Comparison of ENCODE assay signal across 11 cellular contexts in the genomic region with DNA sequence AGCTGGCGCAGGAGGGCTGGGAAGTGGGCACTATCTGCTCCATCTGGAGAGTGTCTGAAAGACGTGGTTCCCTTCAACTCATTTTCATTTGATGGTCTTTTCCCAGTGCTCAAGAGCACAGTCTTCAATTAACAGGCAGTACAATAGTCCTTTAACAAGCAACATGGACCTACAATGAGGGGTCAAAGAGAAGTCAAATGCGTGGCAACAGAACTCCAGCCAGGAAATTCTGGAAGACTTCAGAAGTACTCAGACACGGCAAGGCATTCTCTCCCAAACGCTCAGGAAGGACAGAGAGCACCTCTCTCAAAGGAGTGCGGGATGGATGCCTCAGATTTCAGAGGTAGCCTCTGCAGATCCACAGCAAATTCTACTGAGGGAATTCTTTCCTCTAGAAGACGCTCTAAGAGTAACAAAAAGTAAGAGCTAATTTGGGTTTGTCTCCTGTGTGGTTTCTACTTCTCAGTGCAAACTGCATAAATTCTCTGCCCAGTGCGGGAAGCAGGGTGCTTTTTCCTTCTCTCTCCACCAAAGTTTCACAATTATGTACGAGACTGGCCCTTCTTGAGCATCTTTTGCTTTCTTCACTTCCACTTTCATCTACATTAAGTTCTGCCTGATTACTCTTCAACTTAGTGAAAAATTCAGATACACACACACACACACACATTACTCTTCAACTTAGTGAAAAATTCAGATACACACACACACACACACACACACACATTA. TPM values are rescaled to one million over a fixed set of nuclear protein-coding genes. Genes with fewer than 3 reads are reported as not detected.
A peak's percentile ranks its signal among the peaks of the same experiment; 100 is the strongest.
DNase-seq lines count a peak whose midpoint lies in the region; ATAC-seq, FAIRE-seq and TF ChIP-seq lines count a peak whose summit lies in the region.
"Had no signal": no experiment of that assay in that cellular context is flagged by ENCODE, and none has a peak within 500 bp of the region (broad histone marks: within the 10 kb centered on the region; RNA-seq: fewer than 3 reads in every experiment).

No MANE protein-coding gene starts in this region.

- BruUV-seq in endothelial cell of umbilical vein (replicated peaks; lab: Mats Ljungman, UMichigan) = no TSS peak

- intact Hi-C loops in endothelial cell of umbilical vein (cut with micrococcal nuclease) = loop anchor here (1.0 kb wide), 1 partner anchor 25 kb away; no protein-coding TSS in a partner anchor

- no peak overlapping the region for H3K4me3 ChIP-seq in endothelial cell of umbilical vein (replicated peaks in 1 of 3; ENCODE audit: insufficient read depth in 1 of 3, low read depth in 1 of 3, low read length in 3 of 3)
- H3K4me3 ChIP-seq: BLaER1 treated with 17β-estradiol and CSF1 and Interleukin-3, amounts not matched to agents 10 nM and 100 nM; colonic mucosa had no signal

- H3K27ac ChIP-seq in endothelial cell of umbilical vein (ENCODE audit: insufficient read depth, low read depth, low read length) = peak overlapping the region; percentile 62
- H3K27ac ChIP-seq: colonic mucosa had no signal

- no peaks in the 10 kb centered on the region for H3K9me1 ChIP-seq in endothelial cell of umbilical vein (replicated peaks; ENCODE audit: control insufficient read depth, extremely low read depth, insufficient read depth, low read length)

- H3K27me3 ChIP-seq in endothelial cell of umbilical vein (ENCODE audit: control insufficient read depth in 2 of 2, insufficient read depth in 2 of 2, low read length in 2 of 2) = no peaks in the 10 kb centered on the region
- H3K27me3 ChIP-seq: BLaER1 treated with 17β-estradiol and CSF1 and Interleukin-3, amounts not matched to agents 10 nM and 100 nM; colonic mucosa had no signal

- TF ChIP-seq CTCF in endothelial cell of umbilical vein (IDR thresholded peaks at IDR 0.05; ENCODE audit: extremely low read depth in 1 of 2, insufficient read depth in 1 of 2, low read depth in 1 of 2, low read length in 2 of 2) = no peak

- CTCF ChIA-PET in endothelial cell of umbilical vein (lab: Charles Lee) = no interaction called here

- peak; percentile 15 for FAIRE-seq in endothelial cell of umbilical vein (lab: Jason Lieb, UNC)

- dilution Hi-C loops in endothelial cell of umbilical vein (cut with MboI; ENCODE audit: extremely low pct_ligation_motif_present, low sequenced_read_pairs) = no loop called here

- DNase-seq in CD1c-positive myeloid dendritic cell (ENCODE audit: extremely low spot score) = peak; percentile 29
- peak; percentile 56 for DNase-seq in endothelial cell of umbilical vein (ENCODE audit: low read depth, low spot score)
- DNase-seq in NK-92 (lab: John Stamatoyannopoulos, UW; ENCODE audit: unreplicated experiment) = no peak
- DNase-seq in T-helper 2 cell = no peak
- DNase-seq in activated naive CD4-positive, alpha-beta T cell treated with anti-CD3 and anti-CD28 coated beads, Interleukin-2, amount 50 U/mL, for 72 hours (ENCODE audit: low spot score in 2 of 2) = no peak
- no peak for DNase-seq in T1000 (lab: John Stamatoyannopoulos, UW)
- DNase-seq: colonic mucosa had no signal

- H2AFZ ChIP-seq in endothelial cell of umbilical vein (ENCODE audit: low read depth, low read length) = no peak overlapping the region

- POLR2A ChIA-PET in endothelial cell of umbilical vein (lab: Charles Lee) = no interaction called here

- H3K27ac Mint-ChIP-seq in activated naive CD4-positive, alpha-beta T cell treated with anti-CD3 and anti-CD28 coated beads, Interleukin-2, amount 50 U/mL, for 72 hours = no peak overlapping the region

- H4K20me1 ChIP-seq in endothelial cell of umbilical vein (replicated peaks; ENCODE audit: control insufficient read depth, extremely low read depth, insufficient read depth, low read length) = no peaks in the 10 kb centered on the region
- H4K20me1 ChIP-seq: BLaER1 treated with 17β-estradiol and CSF1 and Interleukin-3, amounts not matched to agents 10 nM and 100 nM had no signal

- H3K9me3 Mint-ChIP-seq in activated naive CD4-positive, alpha-beta T cell treated with anti-CD3 and anti-CD28 coated beads, Interleukin-2, amount 50 U/mL, for 72 hours = no peaks in the 10 kb centered on the region

- ATAC-seq in GM21381 (IDR thresholded peaks at IDR 0.05; ENCODE audit: unreplicated experiment) = peak; percentile 76
- peak; percentile 82 for ATAC-seq in HG03432 (IDR thresholded peaks at IDR 0.05; ENCODE audit: unreplicated experiment)
- ATAC-seq in activated naive CD4-positive, alpha-beta T cell treated with anti-CD3 and anti-CD28 coated beads, Interleukin-2, amount 50 U/mL, for 72 hours = no peak

- no peak overlapping the region for H3K4me2 ChIP-seq in endothelial cell of umbilical vein (ENCODE audit: insufficient read depth, low read length)

- peak overlapping the region; percentile 15 for H3K9ac ChIP-seq in endothelial cell of umbilical vein (replicated peaks; ENCODE audit: extremely low read depth, insufficient read depth, low read length)
- H3K9ac ChIP-seq: BLaER1 treated with 17β-estradiol and CSF1 and Interleukin-3, amounts not matched to agents 10 nM and 100 nM had no signal

- no peaks in the 10 kb centered on the region for H3K9me3 ChIP-seq in endothelial cell of umbilical vein (replicated peaks; ENCODE audit: control insufficient read depth, insufficient read depth, low read length)
- H3K9me3 ChIP-seq: BLaER1 treated with 17β-estradiol and CSF1 and Interleukin-3, amounts not matched to agents 10 nM and 100 nM; colonic mucosa had no signal

- H3K36me3 ChIP-seq in endothelial cell of umbilical vein (ENCODE audit: control insufficient read depth in 2 of 2, extremely low read depth in 1 of 2, insufficient read depth in 2 of 2, low read length in 2 of 2) = no peaks in the 10 kb centered on the region
- H3K36me3 ChIP-seq: colonic mucosa had no signal

- peaks cover 52% of the 10 kb centered on the region for H3K4me1 ChIP-seq in endothelial cell of umbilical vein (ENCODE audit: control insufficient read depth, extremely low read depth, insufficient read depth, low read length)

- no peaks in the 10 kb centered on the region for H3K36me3 Mint-ChIP-seq in activated naive CD4-positive, alpha-beta T cell treated with anti-CD3 and anti-CD28 coated beads, Interleukin-2, amount 50 U/mL, for 72 hours

- TF ChIP-seq POLR2A in endothelial cell of umbilical vein (IDR thresholded peaks at IDR 0.05; ENCODE audit: low read depth, low read length) = no peak

- H3K79me2 ChIP-seq in endothelial cell of umbilical vein (ENCODE audit: control insufficient read depth, insufficient read depth, low read length) = peaks cover 28% of the 10 kb centered on the region

TF ChIP-seq in endothelial cell of umbilical vein, 7 proteins besides CTCF, POLR2A, EP300 and RAD21:
- no peak for TF ChIP-seq FOS (IDR thresholded peaks at IDR 0.05; ENCODE audit: borderline replicate concordance, insufficient read depth, low read length)
- no peak for TF ChIP-seq POLR2AphosphoS5 (IDR thresholded peaks at IDR 0.05; ENCODE audit: insufficient read depth, low read depth, low read length)
- no peak for TF ChIP-seq GATA2 (IDR thresholded peaks at IDR 0.05; ENCODE audit: insufficient read depth, insufficient read length, low read depth, low read length)
- no peak for TF ChIP-seq JUN (IDR thresholded peaks at IDR 0.05; ENCODE audit: borderline replicate concordance, insufficient read depth, insufficient read length, low read depth)
- no peak for TF ChIP-seq EZH2 (IDR thresholded peaks at IDR 0.05; ENCODE audit: borderline replicate concordance, low read depth, low read length, severe bottlenecking)
- TF ChIP-seq, protein P1, sequence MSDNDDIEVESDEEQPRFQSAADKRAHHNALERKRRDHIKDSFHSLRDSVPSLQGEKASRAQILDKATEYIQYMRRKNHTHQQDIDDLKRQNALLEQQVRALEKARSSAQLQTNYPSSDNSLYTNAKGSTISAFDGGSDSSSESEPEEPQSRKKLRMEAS (IDR thresholded peaks at IDR 0.05; ENCODE audit: insufficient read depth, insufficient read length) = no peak
- TF ChIP-seq MYC (IDR thresholded peaks at IDR 0.05; ENCODE audit: low read depth, low read length) = no peak

RNA-seq across cellular contexts. Expression of a gene that starts 56.4 kb away (rescaled TPM):
- 26.8 and 36.3 TPM in 2 replicates for total RNA-seq in endothelial cell of umbilical vein
- 9.3 and 9.6 TPM in 2 replicates for polyA plus RNA-seq in endothelial cell of umbilical vein
- polyA plus RNA-seq in endothelial cell of umbilical vein (2011; cell fraction: cytosol; rRNA removed) = 8.1 and 9.5 TPM in 2 replicates
- polyA plus RNA-seq in endothelial cell of umbilical vein (2011; cell fraction: nucleus; rRNA removed) = 19.9 and 20.5 TPM in 2 replicates
- 34.9 and 35.2 TPM in 2 replicates for polyA plus RNA-seq in endothelial cell of umbilical vein (2012)
- 29.7 and 34.7 TPM in 2 replicates for polyA minus RNA-seq in endothelial cell of umbilical vein
- 2.4 TPM for polyA minus RNA-seq in endothelial cell of umbilical vein (2011; cell fraction: cytosol; rRNA and poly(A)+ RNA removed)
- polyA minus RNA-seq in endothelial cell of umbilical vein (2011; cell fraction: nucleus; rRNA and poly(A)+ RNA removed) = 46.8 and 57.6 TPM in 2 replicates
- total RNA-seq in activated naive CD4-positive, alpha-beta T cell treated with anti-CD3 and anti-CD28 coated beads, Interleukin-2, amount 50 U/mL, for 72 hours = under 1 TPM; 0.16 to 0.18 TPM
- total RNA-seq: T-helper 2 cell treated with Interferon-gamma antibody and Interleukin-4, amounts not matched to agents 100 ng/mL and 5 ng/mL, for 36 hours had no signal

Comparison
In these comparisons a context has a peak if more than half of its experiments do, and no peak if none do; other contexts are left out.
1. DNase-seq: peak in CD1c-positive myeloid dendritic cell (single experiment) and endothelial cell of umbilical vein (single experiment); none in NK-92 (single experiment), T-helper 2 cell (0 of 5), activated naive CD4-positive, alpha-beta T cell treated with anti-CD3 and anti-CD28 coated beads, Interleukin-2, amount 50 U/mL, for 72 hours (0 of 2) and T1000 (single experiment).
2. ATAC-seq: peak in GM21381 (single experiment) and HG03432 (single experiment); none in activated naive CD4-positive, alpha-beta T cell treated with anti-CD3 and anti-CD28 coated beads, Interleukin-2, amount 50 U/mL, for 72 hours (0 of 2).
3. RNA of a gene that starts 56.4 kb away (total RNA-seq): 26.8 to 36.3 TPM in endothelial cell of umbilical vein; 0.16 to 0.18 TPM in activated naive CD4-positive, alpha-beta T cell treated with anti-CD3 and anti-CD28 coated beads, Interleukin-2, amount 50 U/mL, for 72 hours; every median in the first group is over 10 times any median in the second.